Comparison of ENCODE assay signal across 26 cellular contexts in the genomic region with DNA sequence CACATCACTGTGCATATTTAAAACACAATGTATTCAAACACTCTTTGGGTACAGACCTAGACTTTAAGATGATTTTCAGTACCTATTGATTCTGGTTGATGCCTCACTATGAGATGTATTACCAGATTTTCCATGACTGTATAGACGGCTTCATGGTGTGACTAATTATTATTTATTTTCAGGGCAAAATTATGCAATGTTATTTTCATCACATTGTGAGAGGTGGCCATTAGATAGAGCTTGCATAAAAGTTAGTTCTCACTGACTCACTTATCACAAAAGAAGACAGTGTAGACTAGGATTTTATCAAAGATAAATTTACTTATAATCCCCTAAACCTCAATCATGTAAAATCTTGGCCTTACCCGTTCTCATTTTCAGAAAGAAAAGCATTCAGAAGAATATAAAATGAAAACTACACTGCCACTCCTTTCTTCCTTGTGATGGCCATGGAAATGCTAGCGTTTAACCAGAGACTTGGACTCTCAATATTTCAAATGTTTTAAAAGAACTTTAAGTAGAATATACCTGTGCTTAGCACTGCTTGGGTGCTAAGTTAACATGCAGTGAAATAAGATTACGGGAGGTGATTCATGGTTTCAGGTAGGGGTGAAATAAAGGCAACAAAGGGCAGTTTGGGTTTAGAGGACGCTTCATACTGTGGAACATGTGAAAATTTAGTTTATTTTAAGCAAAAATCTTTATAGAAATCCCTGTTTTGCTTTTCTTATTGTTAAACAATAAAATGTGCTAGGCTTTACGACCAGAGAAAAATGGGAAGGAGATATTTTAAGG.
A peak's percentile ranks its signal among the peaks of the same experiment; 100 is the strongest.
DNase-seq lines count a peak whose midpoint lies in the region; ATAC-seq and TF ChIP-seq lines count a peak whose summit lies in the region.
"Had no signal": no experiment of that assay in that cellular context is flagged by ENCODE, and none has a peak within 500 bp of the region (broad histone marks: within the 10 kb centered on the region; RNA-seq: fewer than 3 reads in every experiment).

No MANE protein-coding gene starts in this region.

- H3K27me3 ChIP-seq in mammary epithelial cell (ENCODE audit: insufficient read depth, low read length) = no peaks in the 10 kb centered on the region
- H3K27me3 ChIP-seq in foreskin keratinocyte = no peaks in the 10 kb centered on the region
- H3K27me3 ChIP-seq: BE2C, Peyer's patch had no signal

- intact Hi-C loops in mammary epithelial cell (cut with micrococcal nuclease) (loop anchor here (10.0 kb wide), 1 partner anchor 332 kb away; no protein-coding TSS in a partner anchor), MCF 10A (cut with micrococcal nuclease) (no loop called here)

- ATAC-seq in WTC11 (no peak; the same call in 1 of the 2 replicates), foreskin keratinocyte (peak; percentile 50), GM18520 (IDR thresholded peaks at IDR 0.05; ENCODE audit: unreplicated experiment) (no peak), GM18505 (IDR thresholded peaks at IDR 0.05; ENCODE audit: unreplicated experiment) (no peak)
- ATAC-seq in activated CD8-positive, alpha-beta memory T cell treated with anti-CD3 and anti-CD28 coated beads, Interleukin-2, amount 10 ng/mL, durations not matched to agents 7 days and 5 days = no peak

- no peaks in the 10 kb centered on the region for H3K79me2 ChIP-seq in mammary epithelial cell (ENCODE audit: insufficient read depth, low read length)

- DNase-seq in mammary epithelial cell (peak; percentile 13), MCF 10A (ENCODE audit: unreplicated experiment) (no peak), WTC11 (ENCODE audit: low spot score) (no peak), foreskin keratinocyte (no peak)
- no peak for DNase-seq in activated CD8-positive, alpha-beta memory T cell treated with anti-CD3 and anti-CD28 coated beads, Interleukin-2, amount 10 ng/mL, durations not matched to agents 7 days and 5 days
- DNase-seq: 8988T; ACHN; BE2C; CD8-positive, alpha-beta memory T cell; DMS 273 treated with DMSO at 0.1 percent for 48 hours; DMS79; EL; GF-D8; H7; HFFc6; NCI-H1105; NCI-H146; NCI-H2029; NCI-H446; NCI-H526 treated with DMSO at 0.1 percent for 48 hours; OCI-M1; Peyer's patch; SHP77 treated with DMSO at 0.1 percent for 48 hours had no signal

- CTCF ChIA-PET in mammary epithelial cell (lab: Charles Lee; ENCODE audit: low non-redundant PET) = interaction anchor here (0.6 kb wide), 1 partner anchor 28 kb away, joined by 7 read pairs; no protein-coding TSS in a partner anchor
- CTCF ChIA-PET in MCF 10A (lab: Yijun Ruan, JAX) = interaction anchor here (1.2 kb wide), 1 partner anchor 10 kb away, joined by 3 read pairs; no protein-coding TSS in a partner anchor
- CTCF ChIA-PET in WTC11 (lab: Charles Lee) = interaction anchor here (2.0 kb wide), 1 partner anchor 28 kb away, joined by 6 read pairs; no protein-coding TSS in a partner anchor
- CTCF ChIA-PET in activated CD8-positive, alpha-beta memory T cell treated with anti-CD3 and anti-CD28 coated beads, Interleukin-2, amount 10 ng/mL, durations not matched to agents 7 days and 5 days (lab: Charles Lee) = no interaction called here

- no peaks in the 10 kb centered on the region for H3K36me3 ChIP-seq in mammary epithelial cell (ENCODE audit: insufficient read depth, low read length)
- H3K36me3 ChIP-seq: BE2C, Peyer's patch had no signal

- H3K9me3 Mint-ChIP-seq in MCF 10A (ENCODE audit: unreplicated experiment) (no peaks in the 10 kb centered on the region), WTC11 (peaks cover 9% of the 10 kb centered on the region)
- H3K9me3 Mint-ChIP-seq in activated CD8-positive, alpha-beta memory T cell treated with anti-CD3 and anti-CD28 coated beads, Interleukin-2, amount 10 ng/mL, durations not matched to agents 7 days and 5 days (ENCODE audit: low read depth) = no peaks in the 10 kb centered on the region
- H3K9me3 Mint-ChIP-seq: HFFc6 had no signal

- no peak overlapping the region for H3K4me2 ChIP-seq in mammary epithelial cell (ENCODE audit: insufficient read depth, low read depth, low read length)

- H3K36me3 Mint-ChIP-seq in MCF 10A (ENCODE audit: insufficient read depth, unreplicated experiment) (no peaks in the 10 kb centered on the region), WTC11 (peaks cover 26% of the 10 kb centered on the region)
- H3K36me3 Mint-ChIP-seq in activated CD8-positive, alpha-beta memory T cell treated with anti-CD3 and anti-CD28 coated beads, Interleukin-2, amount 10 ng/mL, durations not matched to agents 7 days and 5 days = no peaks in the 10 kb centered on the region
- H3K36me3 Mint-ChIP-seq: CD14-positive monocyte; CD8-positive, alpha-beta memory T cell had no signal

- no peak overlapping the region for H2AFZ ChIP-seq in mammary epithelial cell (ENCODE audit: low read depth, low read length)

- no peak overlapping the region for H3K4me3 ChIP-seq in mammary epithelial cell (replicated peaks in 1 of 3; ENCODE audit: insufficient read depth in 1 of 3, low read depth in 2 of 3, low read length in 3 of 3)
- H3K4me3 ChIP-seq: Peyer's patch had no signal

- TF ChIP-seq POLR2A in GM18505 (IDR thresholded peaks at IDR 0.05; ENCODE audit: borderline replicate concordance, extremely low read depth, insufficient read depth, insufficient read length) = no peak

- no peaks in the 10 kb centered on the region for H4K20me1 ChIP-seq in mammary epithelial cell (ENCODE audit: insufficient read depth, low read length)

- H3K4me1 Mint-ChIP-seq in MCF 10A (ENCODE audit: insufficient read depth, unreplicated experiment) (no peaks in the 10 kb centered on the region), WTC11 (peaks cover 58% of the 10 kb centered on the region)
- H3K4me1 Mint-ChIP-seq in activated CD8-positive, alpha-beta memory T cell treated with anti-CD3 and anti-CD28 coated beads, Interleukin-2, amount 10 ng/mL, durations not matched to agents 7 days and 5 days = no peaks in the 10 kb centered on the region
- H3K4me1 Mint-ChIP-seq: CD14-positive monocyte; CD8-positive, alpha-beta memory T cell had no signal

- H3K4me3 Mint-ChIP-seq in MCF 10A (ENCODE audit: unreplicated experiment) = no peak overlapping the region
- H3K4me3 Mint-ChIP-seq in WTC11 = no peak overlapping the region
- no peak overlapping the region for H3K4me3 Mint-ChIP-seq in activated CD8-positive, alpha-beta memory T cell treated with anti-CD3 and anti-CD28 coated beads, Interleukin-2, amount 10 ng/mL, durations not matched to agents 7 days and 5 days
- H3K4me3 Mint-ChIP-seq: CD14-positive monocyte; CD8-positive, alpha-beta memory T cell; HFFc6 had no signal

- no peaks in the 10 kb centered on the region for H3K9me3 ChIP-seq in mammary epithelial cell (replicated peaks; ENCODE audit: insufficient read depth, low read length)
- H3K9me3 ChIP-seq: BE2C, Peyer's patch had no signal

- TF ChIP-seq CTCF in mammary epithelial cell (conservative IDR thresholded peaks at IDR 0.05 in 1 of 2, IDR thresholded peaks at IDR 0.05 in 1 of 2; ENCODE audit: extremely low read depth in 1 of 2, insufficient read depth in 1 of 2, low read depth in 1 of 2, low read length in 2 of 2) = no peak
- TF ChIP-seq CTCF in MCF 10A (IDR thresholded peaks at IDR 0.05; ENCODE audit: unreplicated experiment) = no peak
- TF ChIP-seq CTCF in WTC11 (IDR thresholded peaks at IDR 0.05) = no peak
- TF ChIP-seq CTCF in foreskin keratinocyte (conservative IDR thresholded peaks at IDR 0.05) = no peak

- POLR2A ChIA-PET in MCF 10A (lab: Yijun Ruan, JAX) = interaction anchor here (0.9 kb wide), 1 partner anchor 91 kb away, joined by 4 read pairs; no protein-coding TSS in a partner anchor
- POLR2A ChIA-PET in WTC11 (lab: Charles Lee) = no interaction called here

- dilution Hi-C loops in mammary epithelial cell (cut with HindIII; ENCODE audit: low sequenced_read_pairs) = no loop called here

- in situ Hi-C loops in mammary epithelial cell (cut with MboI; ENCODE audit: low sequenced_read_pairs in 2 of 2) = no loop called here

- no peak overlapping the region for H3K9ac ChIP-seq in mammary epithelial cell (ENCODE audit: insufficient read depth, low read length)

- H3K27ac Mint-ChIP-seq in MCF 10A (ENCODE audit: low read depth, unreplicated experiment) (no peak overlapping the region), WTC11 (peak overlapping the region; percentile 89)
- H3K27ac Mint-ChIP-seq in activated CD8-positive, alpha-beta memory T cell treated with anti-CD3 and anti-CD28 coated beads, Interleukin-2, amount 10 ng/mL, durations not matched to agents 7 days and 5 days = no peak overlapping the region
- H3K27ac Mint-ChIP-seq: CD14-positive monocyte; CD8-positive, alpha-beta memory T cell; HFFc6 had no signal

- BruUV-seq in mammary epithelial cell (replicated peaks; lab: Mats Ljungman, UMichigan) (no TSS peak), MCF 10A (replicated peaks; lab: Mats Ljungman, UMichigan) (no TSS peak)

- WGBS in mammary epithelial cell (ENCODE audit: low coverage, missing lambda C conversion rate) = 77% methylated on average over 6 of the region's 6 CpGs

- H3K27ac ChIP-seq in mammary epithelial cell (ENCODE audit: insufficient read depth, low read depth, low read length) (no peak overlapping the region), foreskin keratinocyte (no peak overlapping the region)
- H3K27ac ChIP-seq: Peyer's patch had no signal

- H3K27me3 Mint-ChIP-seq in MCF 10A (ENCODE audit: insufficient read depth, unreplicated experiment) (no peaks in the 10 kb centered on the region), WTC11 (ENCODE audit: low read depth) (no peaks in the 10 kb centered on the region)
- H3K27me3 Mint-ChIP-seq in activated CD8-positive, alpha-beta memory T cell treated with anti-CD3 and anti-CD28 coated beads, Interleukin-2, amount 10 ng/mL, durations not matched to agents 7 days and 5 days = no peaks in the 10 kb centered on the region
- H3K27me3 Mint-ChIP-seq: CD8-positive, alpha-beta memory T cell had no signal

- H3K4me1 ChIP-seq in mammary epithelial cell (ENCODE audit: insufficient read depth, low read length) (peaks cover 3% of the 10 kb centered on the region), foreskin keratinocyte (peaks cover 2% of the 10 kb centered on the region)
- H3K4me1 ChIP-seq: BE2C, Peyer's patch had no signal

TF ChIP-seq in WTC11, 78 proteins besides CTCF, POLR2A, EP300 and RAD21 (continues in another document):
- TF ChIP-seq, protein P1, sequence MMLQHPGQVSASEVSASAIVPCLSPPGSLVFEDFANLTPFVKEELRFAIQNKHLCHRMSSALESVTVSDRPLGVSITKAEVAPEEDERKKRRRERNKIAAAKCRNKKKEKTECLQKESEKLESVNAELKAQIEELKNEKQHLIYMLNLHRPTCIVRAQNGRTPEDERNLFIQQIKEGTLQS (CRISPR knock-in tag; conservative IDR thresholded peaks at IDR 0.05) = no peak
- TF ChIP-seq, protein P2, sequence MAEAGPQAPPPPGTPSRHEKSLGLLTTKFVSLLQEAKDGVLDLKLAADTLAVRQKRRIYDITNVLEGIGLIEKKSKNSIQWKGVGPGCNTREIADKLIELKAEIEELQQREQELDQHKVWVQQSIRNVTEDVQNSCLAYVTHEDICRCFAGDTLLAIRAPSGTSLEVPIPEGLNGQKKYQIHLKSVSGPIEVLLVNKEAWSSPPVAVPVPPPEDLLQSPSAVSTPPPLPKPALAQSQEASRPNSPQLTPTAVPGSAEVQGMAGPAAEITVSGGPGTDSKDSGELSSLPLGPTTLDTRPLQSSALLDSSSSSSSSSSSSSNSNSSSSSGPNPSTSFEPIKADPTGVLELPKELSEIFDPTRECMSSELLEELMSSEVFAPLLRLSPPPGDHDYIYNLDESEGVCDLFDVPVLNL (CRISPR knock-in tag; IDR thresholded peaks at IDR 0.05; ENCODE audit: borderline replicate concordance, low read depth) = no peak
